15 cellular contexts compared by ENCODE assay signal in the genomic region with DNA sequence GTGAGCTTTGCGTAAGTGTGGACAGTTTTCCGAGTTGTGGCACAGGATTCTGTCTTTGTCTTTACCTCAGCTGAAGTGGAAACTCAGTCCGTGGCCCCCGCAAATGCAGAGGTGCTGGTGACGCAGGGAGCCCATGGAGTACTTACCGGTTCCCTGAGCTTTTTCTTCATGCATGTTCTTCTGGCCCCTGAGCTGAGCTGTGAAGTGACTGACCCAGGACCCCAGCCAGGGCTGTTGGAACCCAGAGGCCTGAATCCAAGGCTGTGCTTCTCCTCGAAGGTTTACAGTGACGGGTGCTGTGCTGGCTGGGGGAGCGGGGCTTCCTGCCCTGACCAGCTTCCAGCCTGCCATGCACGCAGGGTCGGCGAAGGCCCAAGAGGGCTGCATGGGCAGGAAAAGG.
"Had no signal": no experiment of that assay in that cellular context is flagged by ENCODE, and none has a peak within 500 bp of the region (broad histone marks: within the 10 kb centered on the region; RNA-seq: fewer than 3 reads in every experiment).

No MANE protein-coding gene starts in this region.

- DNase-seq: effector memory CD4-positive, alpha-beta T cell; left ventricle myocardium inferior; mesenchymal stem cell; naive B cell; nephron progenitor cell; stimulated activated CD4-positive, alpha-beta T cell treated with anti-CD3 and anti-CD28 coated beads, Interleukin-2, amount 100 ng/mL, for 48 hours; stimulated activated naive CD4-positive, alpha-beta T cell treated with Interleukin-2 at 50 U/mL for 16 hours; tibial artery; upper lobe of right lung had no signal

- H3K27me3 ChIP-seq: neutrophil, tibial artery, upper lobe of right lung, vagina had no signal

- ATAC-seq: esophagus mucosa, upper lobe of right lung had no signal

- H3K27ac ChIP-seq: left ventricle myocardium inferior, neutrophil, suprapubic skin, tibial artery, upper lobe of right lung, vagina had no signal

- H3K36me3 ChIP-seq: left ventricle myocardium inferior, neutrophil, suprapubic skin, tibial artery, upper lobe of right lung, vagina had no signal

- H3K4me3 ChIP-seq: left ventricle myocardium inferior, lung, smooth muscle cell, suprapubic skin, tibial artery, upper lobe of right lung, vagina had no signal

- H3K9me3 ChIP-seq: left ventricle myocardium inferior, neutrophil, suprapubic skin, tibial artery, upper lobe of right lung, vagina had no signal

- H3K4me1 ChIP-seq: suprapubic skin, upper lobe of right lung, vagina had no signal
